ENCODE assay signal across 9 cellular contexts in genomic region chr2:64325852-64326577, GRCh38.
A peak's percentile ranks its signal among the peaks of the same experiment; 100 is the strongest.
DNase-seq lines count a peak whose midpoint lies in the region; ATAC-seq, FAIRE-seq and TF ChIP-seq lines count a peak whose summit lies in the region.
"Had no signal": no experiment of that assay in that cellular context is flagged by ENCODE, and none has a peak within 500 bp of the region (broad histone marks: within the 10 kb centered on the region; RNA-seq: fewer than 3 reads in every experiment).

No MANE protein-coding gene starts in this region.

- no peak for FAIRE-seq in K562 (lab: Jason Lieb, UNC)

- no peak overlapping the region for H3K27ac ChIP-seq in DND-41 (ENCODE audit: low read length)
- H3K27ac ChIP-seq in OCI-LY1 (ENCODE audit: low read depth, low read length, poor library complexity, severe bottlenecking), result peak overlapping the region; percentile 63
- H3K27ac ChIP-seq in K562 (ENCODE audit: extremely low read depth, low read depth, low read length), result no peak overlapping the region
- H3K27ac ChIP-seq: BLaER1 treated with 17β-estradiol and CSF1 and Interleukin-3, amounts not matched to agents 10 nM and 100 nM had no signal

- POLR2A ChIA-PET in K562 (lab: Yijun Ruan, JAX), result interaction anchor here (0.6 to 1.0 kb wide), 2 partner anchors 13 to 17 kb away, joined by 3 to 4 read pairs; no protein-coding TSS in a partner anchor

- no peak overlapping the region for H3K4me3 ChIP-seq in DND-41 (ENCODE audit: low read depth in 1 of 2, low read length in 2 of 2)
- H3K4me3 ChIP-seq in OCI-LY1 (ENCODE audit: low read depth, low read length, poor library complexity, severe bottlenecking), result no peak overlapping the region
- no peak overlapping the region for H3K4me3 ChIP-seq in K562
- H3K4me3 ChIP-seq: BLaER1 treated with 17β-estradiol and CSF1 and Interleukin-3, amounts not matched to agents 10 nM and 100 nM had no signal

- no peak for TF ChIP-seq RAD21 in K562 (CRISPR knock-in tag; conservative IDR thresholded peaks at IDR 0.05 in 1 of 2, IDR thresholded peaks at IDR 0.05 in 1 of 2)

- DNase-seq in DND-41, result no peak
- DNase-seq in K562 (ENCODE audit: extremely low read depth in 1 of 4, low spot score in 3 of 4), result no peak
- no peak for DNase-seq in 8988T
- no peak for DNase-seq in DMS79 (lab: John Stamatoyannopoulos, UW)
- no peak for DNase-seq in COLO829 (ENCODE audit: low spot score)
- no peak for DNase-seq in SHP77 treated with DMSO at 0.1 percent for 48 hours (lab: John Stamatoyannopoulos, UW)

- in situ Hi-C loops in K562 (cut with MboI), result loop anchor here (10.0 kb wide), 2 partner anchors 271 to 549 kb away; no protein-coding TSS in a partner anchor

- CTCF ChIA-PET in K562 (lab: Yijun Ruan, JAX; ENCODE audit: low intra/inter-chr PET ratio), result no interaction called here

- TF ChIP-seq CTCF in DND-41 (IDR thresholded peaks at IDR 0.05; ENCODE audit: borderline replicate concordance, extremely low read depth, low read length, poor library complexity, severe bottlenecking), result no peak
- TF ChIP-seq CTCF in OCI-LY1 (IDR thresholded peaks at IDR 0.05; ENCODE audit: low read length), result no peak
- no peak for TF ChIP-seq CTCF in K562 (IDR thresholded peaks at IDR 0.05 in 2 of 3, conservative IDR thresholded peaks at IDR 0.05 in 1 of 3; ENCODE audit: insufficient read depth in 2 of 3, low read depth in 1 of 3, low read length in 3 of 3)

- H3K27me3 ChIP-seq in DND-41 (ENCODE audit: insufficient read depth, low read length, poor library complexity), result no peaks in the 10 kb centered on the region
- H3K27me3 ChIP-seq in OCI-LY1 (ENCODE audit: insufficient read depth, low read length), result 0 out of 2 replicates have a peak, but pooled peaks cover 6% of the 10 kb centered on the region
- H3K27me3 ChIP-seq in K562 (ENCODE audit: control insufficient read depth in 2 of 2, insufficient read depth in 2 of 2, low read length in 2 of 2), result peaks cover 32 to 66% of the 10 kb centered on the region in 2 experiments
- H3K27me3 ChIP-seq: BLaER1 treated with 17β-estradiol and CSF1 and Interleukin-3, amounts not matched to agents 10 nM and 100 nM had no signal

- 2% methylated on average over 8 of the region's 8 CpGs for WGBS in K562 (ENCODE audit: insufficient coverage, low coverage, missing lambda C conversion rate)

- no peaks in the 10 kb centered on the region for H3F3A ChIP-seq in OCI-LY1 (ENCODE audit: insufficient read depth, low read length)

- H2AFZ ChIP-seq in DND-41 (ENCODE audit: low read depth, low read length) (no peak overlapping the region), OCI-LY1 (ENCODE audit: low read length) (no peak overlapping the region), K562 (ENCODE audit: low read depth, low read length) (no peak overlapping the region)

- TF ChIP-seq EP300 in K562 (IDR thresholded peaks at IDR 0.05; ENCODE audit: low read length), result no peak

- peaks cover 7% of the 10 kb centered on the region; the same call in 1 of the 2 replicates for H3K4me1 ChIP-seq in DND-41 (ENCODE audit: insufficient read depth, low read length)
- peaks cover 37% of the 10 kb centered on the region for H3K4me1 ChIP-seq in OCI-LY1 (ENCODE audit: insufficient read depth, low read length, severe bottlenecking)
- no peaks in the 10 kb centered on the region for H3K4me1 ChIP-seq in K562 (replicated peaks in 1 of 2; ENCODE audit: control insufficient read depth in 2 of 2, insufficient read depth in 2 of 2, low read length in 2 of 2)

- no peaks in the 10 kb centered on the region for H3K9me1 ChIP-seq in K562 (ENCODE audit: control insufficient read depth, insufficient read depth, low read length)

- no peaks in the 10 kb centered on the region for H4K20me1 ChIP-seq in DND-41 (ENCODE audit: insufficient read depth, low read length)
- no peaks in the 10 kb centered on the region for H4K20me1 ChIP-seq in OCI-LY1 (ENCODE audit: insufficient read depth, low read length)
- peaks cover 5% of the 10 kb centered on the region; the same call in 1 of the 2 replicates for H4K20me1 ChIP-seq in K562 (replicated peaks; ENCODE audit: control insufficient read depth, insufficient read depth, low read length)
- H4K20me1 ChIP-seq: BLaER1 treated with 17β-estradiol and CSF1 and Interleukin-3, amounts not matched to agents 10 nM and 100 nM had no signal

- TF ChIP-seq POLR2A in K562 (conservative IDR thresholded peaks at IDR 0.05), result no peak

- H3K4me2 ChIP-seq in DND-41 (ENCODE audit: insufficient read depth, low read length) (no peak overlapping the region), OCI-LY1 (ENCODE audit: low read length) (peak overlapping the region; percentile 45), K562 (ENCODE audit: insufficient read depth, low read length) (no peak overlapping the region)

- no peaks in the 10 kb centered on the region for H3K9me2 ChIP-seq in OCI-LY1 (ENCODE audit: low read depth, low read length)

- no peak overlapping the region for H3K9ac ChIP-seq in DND-41 (ENCODE audit: low read depth, low read length)
- no peak overlapping the region; the same call in 1 of the 2 replicates for H3K9ac ChIP-seq in OCI-LY1 (ENCODE audit: low read length)
- H3K9ac ChIP-seq in K562 (ENCODE audit: insufficient read depth in 1 of 2, low read depth in 2 of 2, low read length in 2 of 2), result no peak overlapping the region
- H3K9ac ChIP-seq: BLaER1 treated with 17β-estradiol and CSF1 and Interleukin-3, amounts not matched to agents 10 nM and 100 nM had no signal

- H3K9me3 ChIP-seq in DND-41 (ENCODE audit: insufficient read depth, low read length, severe bottlenecking), result no peaks in the 10 kb centered on the region
- no peaks in the 10 kb centered on the region for H3K9me3 ChIP-seq in OCI-LY1 (ENCODE audit: low read length)
- no peaks in the 10 kb centered on the region for H3K9me3 ChIP-seq in K562 (replicated peaks; ENCODE audit: control insufficient read depth, insufficient read depth, low read depth, low read length)

- ATAC-seq in DND-41 (ENCODE audit: insufficient read depth, low read depth) (peak; percentile 34; the same call in 1 of the 3 replicates), GM21529 (IDR thresholded peaks at IDR 0.05; ENCODE audit: unreplicated experiment) (peak; percentile 85), K562 (peak; percentile 27; the same call in 1 of the 3 replicates)

- H3K79me2 ChIP-seq in DND-41 (ENCODE audit: insufficient read depth, low read length) (no peaks in the 10 kb centered on the region), OCI-LY1 (ENCODE audit: insufficient read depth, low read length) (no peaks in the 10 kb centered on the region), K562 (ENCODE audit: control insufficient read depth, insufficient read depth, low read length) (no peaks in the 10 kb centered on the region)

- BruUV-seq in K562 (replicated peaks; lab: Mats Ljungman, UMichigan), result no TSS peak

- H3K36me3 ChIP-seq in DND-41 (ENCODE audit: insufficient read depth, low read length), result no peaks in the 10 kb centered on the region
- no peaks in the 10 kb centered on the region for H3K36me3 ChIP-seq in OCI-LY1 (ENCODE audit: insufficient read depth, low read length)
- H3K36me3 ChIP-seq in K562 (ENCODE audit: control insufficient read depth, insufficient read depth, low read length), result no peaks in the 10 kb centered on the region
- H3K36me3 ChIP-seq: BLaER1 treated with 17β-estradiol and CSF1 and Interleukin-3, amounts not matched to agents 10 nM and 100 nM had no signal

- intact Hi-C loops in K562 (cut with micrococcal nuclease), result no loop called here

TF ChIP-seq in K562, 482 proteins besides CTCF, POLR2A, EP300 and RAD21 (continues in another document):
- TF ChIP-seq ZBTB8A (IDR thresholded peaks at IDR 0.05; ENCODE audit: partially characterized antibody) (no peak), BCLAF1 (IDR thresholded peaks at IDR 0.05; ENCODE audit: borderline replicate concordance in 1 of 2, control insufficient read depth in 1 of 2, low read depth in 2 of 2, low read length in 1 of 2) (no peak), PTBP1 (IDR thresholded peaks at IDR 0.05; ENCODE audit: low read depth, low read length) (no peak), SNRNP70 (optimal IDR thresholded peaks at IDR 0.05; ENCODE audit: low read depth, low read length) (no peak), TFAM (CRISPR knock-in tag; conservative IDR thresholded peaks at IDR 0.05) (no peak), HDAC1 (IDR thresholded peaks at IDR 0.05) (no peak), FOXM1 (IDR thresholded peaks at IDR 0.05; ENCODE audit: low read depth) (no peak), FOXM1 (CRISPR knock-in tag; IDR thresholded peaks at IDR 0.05; ENCODE audit: low read depth) (no peak)

Comparison
In these comparisons a context has a peak if more than half of its experiments do, and no peak if none do; other contexts are left out.
1. ATAC-seq: peak in every context shown above with its lines; median percentile 85 in GM21529; 34 in DND-41; 27 in K562.